15 cellular contexts compared by ENCODE assay signal in genomic region chr10:103585011-103585405, GRCh38.
DNase-seq lines count a peak whose midpoint lies in the region; ATAC-seq and TF ChIP-seq lines count a peak whose summit lies in the region.
"Had no signal": no experiment of that assay in that cellular context is flagged by ENCODE, and none has a peak within 500 bp of the region (broad histone marks: within the 10 kb centered on the region; RNA-seq: fewer than 3 reads in every experiment).

No MANE protein-coding gene starts in this region.

- no peak overlapping the region for H3K27ac Mint-ChIP-seq in activated naive CD4-positive, alpha-beta T cell treated with anti-CD3 and anti-CD28 coated beads, Interleukin-2, amount 50 U/mL, for 24 hours
- H3K27ac Mint-ChIP-seq in activated T-cell treated with anti-CD3 and anti-CD28 coated beads, Interleukin-2, amount 50 U/mL, for 72 hours = no peak overlapping the region
- peak overlapping the region; percentile 11 for H3K27ac Mint-ChIP-seq in type B pancreatic cell
- H3K27ac Mint-ChIP-seq: neural progenitor cell had no signal

- peaks cover 11% of the 10 kb centered on the region for H3K27me3 ChIP-seq in kidney epithelial cell (ENCODE audit: control insufficient read depth, insufficient read depth, low read length)
- H3K27me3 ChIP-seq: neural progenitor cell had no signal

- no peaks in the 10 kb centered on the region for H3K9me3 Mint-ChIP-seq in activated naive CD4-positive, alpha-beta T cell treated with anti-CD3 and anti-CD28 coated beads, Interleukin-2, amount 50 U/mL, for 24 hours
- no peaks in the 10 kb centered on the region for H3K9me3 Mint-ChIP-seq in activated T-cell treated with anti-CD3 and anti-CD28 coated beads, Interleukin-2, amount 50 U/mL, for 72 hours
- H3K9me3 Mint-ChIP-seq in type B pancreatic cell = no peaks in the 10 kb centered on the region
- H3K9me3 Mint-ChIP-seq: neural progenitor cell had no signal

- H3K4me3 Mint-ChIP-seq in activated naive CD4-positive, alpha-beta T cell treated with anti-CD3 and anti-CD28 coated beads, Interleukin-2, amount 50 U/mL, for 24 hours = peak overlapping the region; percentile 51
- peak overlapping the region; percentile 90 to 97 for H3K4me3 Mint-ChIP-seq in activated T-cell treated with anti-CD3 and anti-CD28 coated beads, Interleukin-2, amount 50 U/mL, for 72 hours
- H3K4me3 Mint-ChIP-seq in type B pancreatic cell = no peak overlapping the region
- H3K4me3 Mint-ChIP-seq: neural progenitor cell had no signal

- no peaks in the 10 kb centered on the region for H3K36me3 Mint-ChIP-seq in activated naive CD4-positive, alpha-beta T cell treated with anti-CD3 and anti-CD28 coated beads, Interleukin-2, amount 50 U/mL, for 24 hours
- H3K36me3 Mint-ChIP-seq in activated T-cell treated with anti-CD3 and anti-CD28 coated beads, Interleukin-2, amount 50 U/mL, for 72 hours (ENCODE audit: insufficient read depth in 2 of 2) = peaks cover 0 to 1% of the 10 kb centered on the region in 2 donors
- peaks cover 16% of the 10 kb centered on the region for H3K36me3 Mint-ChIP-seq in type B pancreatic cell

- no peak for TF ChIP-seq CTCF in kidney epithelial cell (IDR thresholded peaks at IDR 0.05; ENCODE audit: insufficient read depth, low read length, poor library complexity, severe bottlenecking)
- no peak for TF ChIP-seq CTCF in type B pancreatic cell (conservative IDR thresholded peaks at IDR 0.05)

- peaks cover 2% of the 10 kb centered on the region for H3K27me3 Mint-ChIP-seq in activated naive CD4-positive, alpha-beta T cell treated with anti-CD3 and anti-CD28 coated beads, Interleukin-2, amount 50 U/mL, for 24 hours
- H3K27me3 Mint-ChIP-seq in activated T-cell treated with anti-CD3 and anti-CD28 coated beads, Interleukin-2, amount 50 U/mL, for 72 hours (ENCODE audit: low read depth) = no peaks in the 10 kb centered on the region
- H3K27me3 Mint-ChIP-seq in type B pancreatic cell = no peaks in the 10 kb centered on the region

- peak overlapping the region; percentile 32 for H3K4me3 ChIP-seq in kidney epithelial cell (ENCODE audit: low read depth, low read length)
- H3K4me3 ChIP-seq: neural progenitor cell had no signal

- H3K4me1 Mint-ChIP-seq in activated naive CD4-positive, alpha-beta T cell treated with anti-CD3 and anti-CD28 coated beads, Interleukin-2, amount 50 U/mL, for 24 hours = peaks cover 6% of the 10 kb centered on the region
- peaks cover 14% of the 10 kb centered on the region for H3K4me1 Mint-ChIP-seq in activated T-cell treated with anti-CD3 and anti-CD28 coated beads, Interleukin-2, amount 50 U/mL, for 72 hours (ENCODE audit: low read depth)
- H3K4me1 Mint-ChIP-seq in type B pancreatic cell (ENCODE audit: unreplicated experiment) = peaks cover 12% of the 10 kb centered on the region

- no peak for ATAC-seq in activated T-cell treated with anti-CD3 and anti-CD28 coated beads, Interleukin-2, amount 50 U/mL, for 72 hours (replicated peaks in 1 of 2)
- ATAC-seq in GM21423 (IDR thresholded peaks at IDR 0.05; ENCODE audit: unreplicated experiment) (no peak), HG03139 (IDR thresholded peaks at IDR 0.05; ENCODE audit: unreplicated experiment) (no peak)
- ATAC-seq: HCT116 had no signal

- H3K36me3 ChIP-seq in kidney epithelial cell (ENCODE audit: control insufficient read depth, insufficient read depth, low read length) = no peaks in the 10 kb centered on the region
- H3K36me3 ChIP-seq: neural progenitor cell had no signal

- DNase-seq in activated naive CD4-positive, alpha-beta T cell (lab: John Stamatoyannopoulos, UW) = no peak
- no peak for DNase-seq in activated T-cell treated with anti-CD3 and anti-CD28 coated beads, Interleukin-2, amount 50 U/mL, for 72 hours
- DNase-seq in kidney epithelial cell (ENCODE audit: low read depth) (no peak), type B pancreatic cell (ENCODE audit: extremely low spot score, unreplicated experiment) (no peak), NCI-H510A treated with DMSO at 0.1 percent for 48 hours (lab: John Stamatoyannopoulos, UW) (no peak)
- DNase-seq: islet precursor cell, NCI-H187 treated with DMSO at 0.1 percent for 48 hours, NCI-H82, SHP77 treated with DMSO at 0.1 percent for 48 hours, small intestine had no signal
